1 cellular context compared by ENCODE assay signal in the genomic region with DNA sequence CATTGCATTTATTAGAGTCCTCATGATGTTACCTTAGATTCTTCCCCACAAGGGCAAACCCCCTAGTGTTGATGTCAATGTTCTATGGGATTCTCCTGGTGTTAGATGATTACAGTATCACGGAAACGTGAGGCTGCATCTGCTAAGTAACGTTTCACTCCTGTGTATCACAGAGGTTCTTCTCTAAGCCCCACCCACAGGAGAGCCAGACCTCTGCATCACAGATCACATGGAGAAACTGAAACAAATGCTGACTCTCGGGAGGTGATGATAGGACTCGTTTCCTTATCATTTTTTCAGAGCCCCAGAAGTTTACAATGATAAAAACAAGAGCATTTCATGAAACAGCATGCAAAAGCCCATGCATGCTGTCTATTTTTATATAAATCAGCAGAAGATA.
TF ChIP-seq lines count a peak whose summit lies in the region.

No MANE protein-coding gene starts in this region.

TF ChIP-seq in GM12878, 131 proteins besides CTCF, POLR2A, EP300 and RAD21 (continued from another document):
- TF ChIP-seq KLF5 (IDR thresholded peaks at IDR 0.05; ENCODE audit: partially characterized antibody) (no peak), PML (IDR thresholded peaks at IDR 0.05; ENCODE audit: low read length) (no peak), ZNF207 (IDR thresholded peaks at IDR 0.05; ENCODE audit: borderline replicate concordance) (no peak)
- TF ChIP-seq, protein P1, sequence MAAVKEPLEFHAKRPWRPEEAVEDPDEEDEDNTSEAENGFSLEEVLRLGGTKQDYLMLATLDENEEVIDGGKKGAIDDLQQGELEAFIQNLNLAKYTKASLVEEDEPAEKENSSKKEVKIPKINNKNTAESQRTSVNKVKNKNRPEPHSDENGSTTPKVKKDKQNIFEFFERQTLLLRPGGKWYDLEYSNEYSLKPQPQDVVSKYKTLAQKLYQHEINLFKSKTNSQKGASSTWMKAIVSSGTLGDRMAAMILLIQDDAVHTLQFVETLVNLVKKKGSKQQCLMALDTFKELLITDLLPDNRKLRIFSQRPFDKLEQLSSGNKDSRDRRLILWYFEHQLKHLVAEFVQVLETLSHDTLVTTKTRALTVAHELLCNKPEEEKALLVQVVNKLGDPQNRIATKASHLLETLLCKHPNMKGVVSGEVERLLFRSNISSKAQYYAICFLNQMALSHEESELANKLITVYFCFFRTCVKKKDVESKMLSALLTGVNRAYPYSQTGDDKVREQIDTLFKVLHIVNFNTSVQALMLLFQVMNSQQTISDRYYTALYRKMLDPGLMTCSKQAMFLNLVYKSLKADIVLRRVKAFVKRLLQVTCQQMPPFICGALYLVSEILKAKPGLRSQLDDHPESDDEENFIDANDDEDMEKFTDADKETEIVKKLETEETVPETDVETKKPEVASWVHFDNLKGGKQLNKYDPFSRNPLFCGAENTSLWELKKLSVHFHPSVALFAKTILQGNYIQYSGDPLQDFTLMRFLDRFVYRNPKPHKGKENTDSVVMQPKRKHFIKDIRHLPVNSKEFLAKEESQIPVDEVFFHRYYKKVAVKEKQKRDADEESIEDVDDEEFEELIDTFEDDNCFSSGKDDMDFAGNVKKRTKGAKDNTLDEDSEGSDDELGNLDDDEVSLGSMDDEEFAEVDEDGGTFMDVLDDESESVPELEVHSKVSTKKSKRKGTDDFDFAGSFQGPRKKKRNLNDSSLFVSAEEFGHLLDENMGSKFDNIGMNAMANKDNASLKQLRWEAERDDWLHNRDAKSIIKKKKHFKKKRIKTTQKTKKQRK (IDR thresholded peaks at IDR 0.05; ENCODE audit: low read depth, low read length) = no peak
- TF ChIP-seq, protein P2, sequence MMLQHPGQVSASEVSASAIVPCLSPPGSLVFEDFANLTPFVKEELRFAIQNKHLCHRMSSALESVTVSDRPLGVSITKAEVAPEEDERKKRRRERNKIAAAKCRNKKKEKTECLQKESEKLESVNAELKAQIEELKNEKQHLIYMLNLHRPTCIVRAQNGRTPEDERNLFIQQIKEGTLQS (IDR thresholded peaks at IDR 0.05; ENCODE audit: borderline replicate concordance, extremely low read depth, low read depth, low read length) = no peak
